In genomic region chr9:123211081-123211480, GRCh38 we compare ENCODE assay signal across 31 cellular contexts.
"Had no signal": no experiment of that assay in that cellular context is flagged by ENCODE, and none has a peak within 500 bp of the region (broad histone marks: within the 10 kb centered on the region; RNA-seq: fewer than 3 reads in every experiment).

No MANE protein-coding gene starts in this region.

- H3K36me3 Mint-ChIP-seq: natural killer cell, neural progenitor cell had no signal

- H2AFZ ChIP-seq: neural progenitor cell, parathyroid adenoma had no signal

- H3K4me3 ChIP-seq: neural progenitor cell, ovary, psoas muscle, skin epidermis, smooth muscle cell, spleen, suprapubic skin, testis, tibial artery, transverse colon, upper lobe of right lung, uterus had no signal

- H3K4me1 ChIP-seq: neural progenitor cell, parathyroid adenoma, psoas muscle, testis, tibial artery, transverse colon, upper lobe of right lung, uterus had no signal

- H3K27me3 ChIP-seq: neural progenitor cell, ovary, spleen, suprapubic skin, testis, tibial artery, transverse colon, upper lobe of right lung, uterus had no signal

- H3K27ac Mint-ChIP-seq: natural killer cell; nephron; neural progenitor cell; progenitor cell of endocrine pancreas; stimulated activated memory B cell treated with anti-CD40 and anti-IgM and Interleukin-4, amounts not matched to agents 10 μg/mL and 1 μg/mL and 100 μg/mL, for 72 hours; stimulated activated naive CD8-positive, alpha-beta T cell treated with anti-CD3 and anti-CD28 coated beads, Interleukin-15, amount 100 ng/mL, for 72 hours; type B pancreatic cell had no signal

- H3K27me3 Mint-ChIP-seq: progenitor cell of endocrine pancreas; stimulated activated memory B cell treated with anti-CD40 and anti-IgM and Interleukin-4, amounts not matched to agents 10 μg/mL and 1 μg/mL and 100 μg/mL, for 72 hours; stimulated activated naive CD8-positive, alpha-beta T cell treated with anti-CD3 and anti-CD28 coated beads, Interleukin-15, amount 100 ng/mL, for 72 hours; type B pancreatic cell had no signal

- DNase-seq: natural killer cell; occipital lobe; ovary; posterior cingulate gyrus; psoas muscle; right cardiac atrium; spleen; stimulated activated CD4-positive, alpha-beta T cell treated with anti-CD3 and anti-CD28 coated beads, Interleukin-12 subunit alpha, Interleukin-12 subunit beta, amount 100 ng/mL, for 4 hours; stimulated activated CD4-positive, alpha-beta T cell treated with anti-CD3 and anti-CD28 coated beads, Interleukin-1b, Interleukin-23, amount 100 ng/mL, for 48 hours; stimulated activated CD4-positive, alpha-beta T cell treated with anti-CD3 and anti-CD28 coated beads, Interleukin-4, amount 100 ng/mL, for 1 hour; stimulated activated CD4-positive, alpha-beta T cell treated with anti-CD3 and anti-CD28 coated beads, Interleukin-4, amount 100 ng/mL, for 4 hours; stimulated activated CD8-positive, alpha-beta memory T cell treated with anti-CD3 and anti-CD28 coated beads, Interleukin-4, amount 100 ng/mL, for 48 hours; stimulated activated naive CD4-positive, alpha-beta T cell; stimulated activated naive CD8-positive, alpha-beta T cell treated with anti-CD3 and anti-CD28 coated beads, Interleukin-15, amount 100 ng/mL, for 72 hours; stimulated activated naive CD8-positive, alpha-beta T cell treated with anti-CD3 and anti-CD28 coated beads, Interleukin-15, Interleukin-2, amounts not matched to agents 100 U/mL and 50 U/mL, for 24 hours; substantia nigra; testis; tibial artery; transverse colon; upper lobe of right lung; uterus had no signal

- H3K9ac ChIP-seq: neural progenitor cell, parathyroid adenoma had no signal

- ATAC-seq: natural killer cell; psoas muscle; right cardiac atrium; sciatic nerve; stimulated activated memory B cell treated with anti-CD40 and anti-IgM and Interleukin-4, amounts not matched to agents 10 μg/mL and 1 μg/mL and 100 μg/mL, for 72 hours; stimulated activated naive CD8-positive, alpha-beta T cell treated with anti-CD3 and anti-CD28 coated beads, Interleukin-15, amount 100 ng/mL, for 72 hours; stimulated activated naive CD8-positive, alpha-beta T cell treated with anti-CD3 and anti-CD28 coated beads, Interleukin-15, Interleukin-2, amounts not matched to agents 100 U/mL and 50 U/mL, for 24 hours; upper lobe of right lung had no signal

- H3K4me1 Mint-ChIP-seq: natural killer cell; nephron; neural progenitor cell; stimulated activated naive CD8-positive, alpha-beta T cell treated with anti-CD3 and anti-CD28 coated beads, Interleukin-15, amount 100 ng/mL, for 72 hours had no signal

- H3K36me3 ChIP-seq: neural progenitor cell, ovary, suprapubic skin, tibial artery, transverse colon, upper lobe of right lung, uterus had no signal

- H3K27ac ChIP-seq: neural progenitor cell, ovary, parathyroid adenoma, psoas muscle, skin epidermis, spleen, suprapubic skin, testis, tibial artery, transverse colon, upper lobe of right lung, uterus had no signal

- H3K4me2 ChIP-seq: neural progenitor cell, smooth muscle cell had no signal

- H3K9me3 ChIP-seq: ovary, psoas muscle, spleen, suprapubic skin, testis, tibial artery, transverse colon, upper lobe of right lung, uterus had no signal

- H3K9me3 Mint-ChIP-seq: natural killer cell; nephron; neural progenitor cell; stimulated activated memory B cell treated with anti-CD40 and anti-IgM and Interleukin-4, amounts not matched to agents 10 μg/mL and 1 μg/mL and 100 μg/mL, for 72 hours; stimulated activated naive CD8-positive, alpha-beta T cell treated with anti-CD3 and anti-CD28 coated beads, Interleukin-15, amount 100 ng/mL, for 72 hours; type B pancreatic cell had no signal

- H3K4me3 Mint-ChIP-seq: natural killer cell; nephron; neural progenitor cell; stimulated activated memory B cell treated with anti-CD40 and anti-IgM and Interleukin-4, amounts not matched to agents 10 μg/mL and 1 μg/mL and 100 μg/mL, for 72 hours; stimulated activated naive CD8-positive, alpha-beta T cell treated with anti-CD3 and anti-CD28 coated beads, Interleukin-15, amount 100 ng/mL, for 72 hours; type B pancreatic cell had no signal
